ENCODE assay signal across 16 cellular contexts in genomic region chr20:21262812-21263211, GRCh38. TPM values are rescaled to one million over a fixed set of nuclear protein-coding genes. Genes with fewer than 3 reads are reported as not detected.
DNase-seq lines count a peak whose midpoint lies in the region; ATAC-seq and TF ChIP-seq lines count a peak whose summit lies in the region.
"Had no signal": no experiment of that assay in that cellular context is flagged by ENCODE, and none has a peak within 500 bp of the region (broad histone marks: within the 10 kb centered on the region; RNA-seq: fewer than 3 reads in every experiment).

No MANE protein-coding gene starts in this region.

- no peak for TF ChIP-seq CTCF in NB4 (IDR thresholded peaks at IDR 0.05; ENCODE audit: low read depth, low read length)

- in situ Hi-C loops in G401 (cut with HindIII; ENCODE audit: low sequenced_read_pairs) = no loop called here

- H3K4me3 ChIP-seq in NB4 (ENCODE audit: low read depth, low read length) = no peak overlapping the region
- H3K4me3 ChIP-seq: BLaER1, SK-N-MC had no signal

- ATAC-seq in GM18868 (IDR thresholded peaks at IDR 0.05; ENCODE audit: unreplicated experiment) = peak; percentile 78
- peak; percentile 84 for ATAC-seq in HG02884 (IDR thresholded peaks at IDR 0.05; ENCODE audit: unreplicated experiment)
- ATAC-seq in GM18511 (IDR thresholded peaks at IDR 0.05; ENCODE audit: unreplicated experiment) = no peak

- DNase-seq in NB4 (ENCODE audit: low read depth) (peak; percentile 14), fibroblast of peridontal ligament (ENCODE audit: extremely low read depth) (peak; percentile 10), NCI-H128 (lab: John Stamatoyannopoulos, UW; ENCODE audit: unreplicated experiment) (no peak), COLO829 (ENCODE audit: low spot score) (no peak), G401 (ENCODE audit: low spot score) (no peak)
- DNase-seq: GOT3, NCI-H1048, NCI-H1694, NCI-H2107, NCI-H226, NCI-H526 had no signal

- no peak for TF ChIP-seq POLR2A in NB4 (IDR thresholded peaks at IDR 0.05; ENCODE audit: extremely low read depth, insufficient read length)

RNA-seq across cellular contexts. Expression of gene XRN2, which starts 40.3 kb away (rescaled TPM):
- total RNA-seq in G401 (2014; rRNA removed; shearing (Covaris generic)) = 92.7 and 123 TPM in 2 replicates

Comparison
In these comparisons a context has a peak if more than half of its experiments do, and no peak if none do; other contexts are left out.
1. DNase-seq: peak in NB4 (single experiment) and fibroblast of peridontal ligament (single experiment); none in NCI-H128 (single experiment), COLO829 (single experiment) and G401 (single experiment).